ENCODE assay signal across 8 cellular contexts in genomic region chr3:72152551-72153476, GRCh38.
A peak's percentile ranks its signal among the peaks of the same experiment; 100 is the strongest.
DNase-seq lines count a peak whose midpoint lies in the region; TF ChIP-seq lines count a peak whose summit lies in the region.

No MANE protein-coding gene starts in this region.

- no peaks in the 10 kb centered on the region for H4K20me1 ChIP-seq in MM.1S (ENCODE audit: insufficient read depth, low read length)

- no peaks in the 10 kb centered on the region for H3K9me3 ChIP-seq in vagina
- H3K9me3 ChIP-seq in MM.1S (replicated peaks; ENCODE audit: insufficient read depth, low read length), result no peaks in the 10 kb centered on the region

- no peak for TF ChIP-seq CTCF in AG09319 (IDR thresholded peaks at IDR 0.05; ENCODE audit: low read depth, low read length)
- no peak for TF ChIP-seq CTCF in cardiac fibroblast (IDR thresholded peaks at IDR 0.05; ENCODE audit: low read depth, low read length)
- no peak for TF ChIP-seq CTCF in vagina (IDR thresholded peaks at IDR 0.05)
- no peak for TF ChIP-seq CTCF in MM.1S (IDR thresholded peaks at IDR 0.05; ENCODE audit: low read length)

- no peaks in the 10 kb centered on the region for H3K9me2 ChIP-seq in MM.1S (replicated peaks; ENCODE audit: insufficient read depth, low read length)

- H3K4me1 ChIP-seq in vagina (peaks cover 36% of the 10 kb centered on the region), MM.1S (ENCODE audit: low read length) (no peaks in the 10 kb centered on the region)

- H3K79me2 ChIP-seq in MM.1S (ENCODE audit: low read length), result no peaks in the 10 kb centered on the region

- DNase-seq in AG09319 (ENCODE audit: extremely low read depth, low read depth) (peak; percentile 42), NCI-H2081 (lab: John Stamatoyannopoulos, UW) (peak; percentile 67 to 91), cardiac fibroblast (ENCODE audit: low read depth in 2 of 2) (peak; percentile 69 to 93), lung microvascular endothelial cell (ENCODE audit: low read depth in 2 of 2) (peak; percentile 44 to 77), vagina (ENCODE audit: extremely low spot score in 2 of 2) (no peak), SW480 (ENCODE audit: low spot score) (no peak), MM.1S (no peak)
- DNase-seq in stimulated activated CD4-positive, alpha-beta T cell treated with anti-CD3 and anti-CD28 coated beads, Interleukin-12 subunit alpha, Interleukin-12 subunit beta, amount 100 ng/mL, for 4 hours, result no peak

- no peak for TF ChIP-seq POLR2A in vagina (IDR thresholded peaks at IDR 0.05)

- no peak overlapping the region for H3K4me2 ChIP-seq in MM.1S (ENCODE audit: low read depth, low read length)

- H3K36me3 ChIP-seq in vagina (no peaks in the 10 kb centered on the region), MM.1S (replicated peaks; ENCODE audit: insufficient read depth, low read length) (no peaks in the 10 kb centered on the region)

- intact Hi-C loops in vagina (cut with DNase I), result no loop called here

- H2AFZ ChIP-seq in MM.1S (ENCODE audit: low read length), result no peak overlapping the region

- peak overlapping the region; percentile 9 to 27 for H3K4me3 ChIP-seq in cardiac fibroblast (replicated peaks in 1 of 2; ENCODE audit: low read depth in 2 of 2, low read length in 2 of 2)
- H3K4me3 ChIP-seq in vagina, result peak overlapping the region; percentile 10 to 32
- no peak overlapping the region for H3K4me3 ChIP-seq in MM.1S (ENCODE audit: low read length)

- H3K27ac ChIP-seq in vagina (peak overlapping the region; percentile 66), MM.1S (ENCODE audit: low read length) (no peak overlapping the region)

- H3K9ac ChIP-seq in MM.1S (ENCODE audit: low read length), result no peak overlapping the region

- H3K27me3 ChIP-seq in vagina, result no peaks in the 10 kb centered on the region
- H3K27me3 ChIP-seq in MM.1S (replicated peaks; ENCODE audit: insufficient read depth, low read length), result no peaks in the 10 kb centered on the region

- no peaks in the 10 kb centered on the region for H3F3A ChIP-seq in MM.1S (ENCODE audit: insufficient read depth, low read length)

Comparison
In these comparisons a context has a peak if more than half of its experiments do, and no peak if none do; other contexts are left out.
1. DNase-seq: peak in AG09319 (single experiment), NCI-H2081 (2 of 2), cardiac fibroblast (2 of 2) and lung microvascular endothelial cell (2 of 2); none in vagina (0 of 2), SW480 (single experiment), stimulated activated CD4-positive, alpha-beta T cell treated with anti-CD3 and anti-CD28 coated beads, Interleukin-12 subunit alpha, Interleukin-12 subunit beta, amount 100 ng/mL, for 4 hours (single experiment) and MM.1S (single experiment).